8 cellular contexts compared by ENCODE assay signal in the genomic region with DNA sequence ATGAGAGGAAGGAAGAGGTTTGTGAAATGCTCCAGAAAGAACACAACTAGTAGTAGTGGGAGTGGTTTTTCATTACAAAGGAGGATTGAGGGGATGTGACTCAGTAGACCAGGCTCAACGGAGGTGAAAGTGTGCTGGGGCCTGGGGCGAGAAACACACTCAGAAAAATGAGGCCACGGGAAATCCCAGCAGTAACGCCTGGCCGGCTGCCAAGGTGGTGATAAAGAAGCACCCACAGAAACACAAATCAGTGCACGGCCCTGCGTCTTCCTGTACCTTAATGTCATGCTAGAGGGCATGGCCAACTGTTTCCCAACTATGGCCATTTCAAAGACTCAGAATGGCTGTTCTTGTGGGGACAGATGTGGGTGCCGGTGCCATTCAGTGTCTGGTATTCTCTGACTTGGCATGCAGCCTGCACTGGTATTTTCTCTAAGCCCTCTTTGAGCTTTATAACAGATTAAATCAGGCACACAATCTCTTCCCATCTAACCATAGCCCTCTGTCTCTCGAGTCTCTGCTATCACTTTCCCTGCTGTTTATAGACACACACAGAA. TPM values are rescaled to one million over a fixed set of nuclear protein-coding genes. Genes with fewer than 3 reads are reported as not detected.
DNase-seq lines count a peak whose midpoint lies in the region; ATAC-seq and TF ChIP-seq lines count a peak whose summit lies in the region.

No MANE protein-coding gene starts in this region.

- no peaks in the 10 kb centered on the region; the same call in 1 of the 2 replicates for H3K9me3 ChIP-seq in AG04450 (ENCODE audit: control insufficient read depth, insufficient read depth, low read length)

- no peaks in the 10 kb centered on the region for H3K27me3 ChIP-seq in AG04450 (ENCODE audit: control insufficient read depth, insufficient read depth, low read length)

- H3K27ac ChIP-seq in AG04450 (ENCODE audit: low read depth, low read length) = peak overlapping the region; percentile 31

- TF ChIP-seq CTCF in AG04450 (IDR thresholded peaks at IDR 0.05; ENCODE audit: low read depth, low read length) = no peak
- no peak for TF ChIP-seq CTCF in choroid plexus epithelial cell (conservative IDR thresholded peaks at IDR 0.05; ENCODE audit: low read depth, low read length)

- DNase-seq in AG04450 (ENCODE audit: low read depth, low spot score) = no peak
- peak; percentile 3 for DNase-seq in HEK293T (ENCODE audit: extremely low spot score)
- DNase-seq in activated CD4-positive, CD25-positive, alpha-beta regulatory T cell treated with anti-CD3 and anti-CD28 coated beads, Interleukin-2, amount 50 U/mL, for 72 hours = peak; percentile 78
- peak; percentile 76 for DNase-seq in choroid plexus epithelial cell (ENCODE audit: low read depth)
- DNase-seq in stimulated activated CD4-positive, alpha-beta T cell treated with anti-CD3 and anti-CD28 coated beads, Interleukin-4, amount 100 ng/mL, for 1 hour = peak; percentile 87
- no peak for DNase-seq in ACHN
- DNase-seq in COLO668 (lab: John Stamatoyannopoulos, UW; ENCODE audit: unreplicated experiment) = no peak

- H3K4me3 ChIP-seq in AG04450 (ENCODE audit: low read depth, low read length) = no peak overlapping the region
- no peak overlapping the region for H3K4me3 ChIP-seq in choroid plexus epithelial cell (ENCODE audit: low read depth, low read length)

- in situ Hi-C loops in ACHN (cut with HindIII; ENCODE audit: low pct_ligation_motif_present, low pct_unique_long_range_greater_than_20kb, low sequenced_read_pairs) = no loop called here

- CTCF ChIA-PET in AG04450 (lab: Charles Lee) (no interaction called here), HEK293T (lab: Yijun Ruan, JAX) (no interaction called here)

- no peak for ATAC-seq in GM19328 (IDR thresholded peaks at IDR 0.05; ENCODE audit: unreplicated experiment)

- POLR2A ChIA-PET in AG04450 (lab: Yijun Ruan, JAX) (no interaction called here), HEK293T (lab: Yijun Ruan, JAX) (no interaction called here)

TF ChIP-seq in HEK293T, 16 proteins besides CTCF, POLR2A, EP300 and RAD21:
- TF ChIP-seq FOXK2 (IDR thresholded peaks at IDR 0.05) (no peak), LEF1 (IDR thresholded peaks at IDR 0.05; ENCODE audit: borderline replicate concordance) (no peak), CTBP1 (IDR thresholded peaks at IDR 0.05; ENCODE audit: borderline replicate concordance) (no peak), L3MBTL2 (conservative IDR thresholded peaks at IDR 0.05) (no peak), BHLHE40 (IDR thresholded peaks at IDR 0.05; ENCODE audit: borderline replicate concordance) (no peak), SUZ12 (IDR thresholded peaks at IDR 0.05) (no peak), HDGF (IDR thresholded peaks at IDR 0.05; ENCODE audit: borderline replicate concordance) (no peak), NFRKB (IDR thresholded peaks at IDR 0.05) (no peak), TARDBP (IDR thresholded peaks at IDR 0.05) (no peak), ELF4 (IDR thresholded peaks at IDR 0.05) (no peak), ARNT (IDR thresholded peaks at IDR 0.05) (no peak), FOXM1 (IDR thresholded peaks at IDR 0.05; ENCODE audit: borderline replicate concordance) (no peak), FOXA1 (IDR thresholded peaks at IDR 0.05) (no peak), SP1 (IDR thresholded peaks at IDR 0.05) (no peak), ZNF384 (IDR thresholded peaks at IDR 0.05) (no peak)
- TF ChIP-seq, protein P1, sequence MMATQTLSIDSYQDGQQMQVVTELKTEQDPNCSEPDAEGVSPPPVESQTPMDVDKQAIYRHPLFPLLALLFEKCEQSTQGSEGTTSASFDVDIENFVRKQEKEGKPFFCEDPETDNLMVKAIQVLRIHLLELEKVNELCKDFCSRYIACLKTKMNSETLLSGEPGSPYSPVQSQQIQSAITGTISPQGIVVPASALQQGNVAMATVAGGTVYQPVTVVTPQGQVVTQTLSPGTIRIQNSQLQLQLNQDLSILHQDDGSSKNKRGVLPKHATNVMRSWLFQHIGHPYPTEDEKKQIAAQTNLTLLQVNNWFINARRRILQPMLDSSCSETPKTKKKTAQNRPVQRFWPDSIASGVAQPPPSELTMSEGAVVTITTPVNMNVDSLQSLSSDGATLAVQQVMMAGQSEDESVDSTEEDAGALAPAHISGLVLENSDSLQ (IDR thresholded peaks at IDR 0.05) = no peak

RNA-seq across cellular contexts. Expression of a gene that starts 38.2 kb away (rescaled TPM):
- polyA plus RNA-seq in AG04450 (2011; rRNA removed) = 6.2 and 6.4 TPM in 2 replicates
- 18.0 and 20.5 TPM in 2 replicates for polyA minus RNA-seq in AG04450 (2011; rRNA and poly(A)+ RNA removed)

RNA-seq across cellular contexts. Expression of a gene that starts 38.3 kb away (rescaled TPM):
- polyA plus RNA-seq in AG04450 (2011; rRNA removed) = 17.3 and 17.9 TPM in 2 replicates
- polyA minus RNA-seq in AG04450 (2011; rRNA and poly(A)+ RNA removed) = 23.3 and 28.7 TPM in 2 replicates

Comparison
In these comparisons a context has a peak if more than half of its experiments do, and no peak if none do; other contexts are left out.
1. DNase-seq: peak in HEK293T (single experiment), activated CD4-positive, CD25-positive, alpha-beta regulatory T cell treated with anti-CD3 and anti-CD28 coated beads, Interleukin-2, amount 50 U/mL, for 72 hours (single experiment), choroid plexus epithelial cell (single experiment) and stimulated activated CD4-positive, alpha-beta T cell treated with anti-CD3 and anti-CD28 coated beads, Interleukin-4, amount 100 ng/mL, for 1 hour (single experiment); none in AG04450 (single experiment), ACHN (single experiment) and COLO668 (single experiment).